Comparison of ENCODE assay signal across 2 cellular contexts in the genomic region with DNA sequence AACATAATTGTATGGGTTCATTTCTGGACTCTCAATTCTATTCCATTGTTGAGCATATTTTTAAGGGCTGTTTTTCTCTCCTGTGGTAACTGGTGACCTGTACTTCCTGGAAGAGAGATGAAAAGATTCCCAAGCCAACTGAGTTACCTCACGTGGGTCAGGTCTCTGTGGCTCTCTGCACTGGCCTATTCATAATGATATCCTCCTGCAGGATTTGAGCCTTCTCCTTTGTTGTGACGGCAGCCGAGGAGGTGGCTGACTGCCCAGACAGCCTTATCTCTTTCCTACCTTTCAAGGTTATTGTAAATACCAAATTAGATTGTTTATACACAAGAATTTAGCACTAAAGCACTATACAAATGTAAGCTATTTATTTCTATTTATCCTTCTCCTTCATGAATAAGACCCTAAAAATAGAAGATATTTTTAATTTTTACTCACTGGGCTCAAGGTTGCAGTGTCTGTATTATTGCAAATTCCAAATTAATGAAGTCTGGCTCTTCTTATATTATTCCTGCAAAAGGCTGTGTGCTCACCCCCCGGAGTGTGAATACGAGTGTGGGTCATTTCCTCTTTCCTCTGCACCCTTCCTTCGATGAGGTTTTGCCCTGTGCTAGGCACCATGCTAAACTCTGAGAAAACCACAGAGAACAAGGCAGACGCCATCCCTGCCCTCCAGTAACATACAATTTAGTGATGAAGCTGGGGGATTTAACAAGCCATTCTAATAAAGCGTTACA.
TF ChIP-seq lines count a peak whose summit lies in the region.

No MANE protein-coding gene starts in this region.

TF ChIP-seq in SK-N-SH, 30 proteins besides CTCF, POLR2A, EP300 and RAD21 (continued from another document):
- TF ChIP-seq, protein P1, sequence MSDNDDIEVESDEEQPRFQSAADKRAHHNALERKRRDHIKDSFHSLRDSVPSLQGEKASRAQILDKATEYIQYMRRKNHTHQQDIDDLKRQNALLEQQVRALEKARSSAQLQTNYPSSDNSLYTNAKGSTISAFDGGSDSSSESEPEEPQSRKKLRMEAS (IDR thresholded peaks at IDR 0.05; ENCODE audit: low read depth), result no peak

TF ChIP-seq in SK-N-SH treated with all-trans-retinoic acid at 6 μM for 48 hours, 23 proteins besides CTCF, POLR2A, EP300 and RAD21 (continued from another document):
- TF ChIP-seq GLIS3 (CRISPR knock-in tag; IDR thresholded peaks at IDR 0.05), result no peak
- no peak for TF ChIP-seq ESRRG (CRISPR knock-in tag; IDR thresholded peaks at IDR 0.05)
- TF ChIP-seq, protein P2, sequence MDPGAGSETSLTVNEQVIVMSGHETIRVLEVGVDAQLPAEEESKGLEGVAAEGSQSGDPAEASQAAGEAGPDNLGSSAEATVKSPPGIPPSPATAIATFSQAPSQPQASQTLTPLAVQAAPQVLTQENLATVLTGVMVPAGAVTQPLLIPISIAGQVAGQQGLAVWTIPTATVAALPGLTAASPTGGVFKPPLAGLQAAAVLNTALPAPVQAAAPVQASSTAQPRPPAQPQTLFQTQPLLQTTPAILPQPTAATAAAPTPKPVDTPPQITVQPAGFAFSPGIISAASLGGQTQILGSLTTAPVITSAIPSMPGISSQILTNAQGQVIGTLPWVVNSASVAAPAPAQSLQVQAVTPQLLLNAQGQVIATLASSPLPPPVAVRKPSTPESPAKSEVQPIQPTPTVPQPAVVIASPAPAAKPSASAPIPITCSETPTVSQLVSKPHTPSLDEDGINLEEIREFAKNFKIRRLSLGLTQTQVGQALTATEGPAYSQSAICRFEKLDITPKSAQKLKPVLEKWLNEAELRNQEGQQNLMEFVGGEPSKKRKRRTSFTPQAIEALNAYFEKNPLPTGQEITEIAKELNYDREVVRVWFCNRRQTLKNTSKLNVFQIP (CRISPR knock-in tag; IDR thresholded peaks at IDR 0.05; ENCODE audit: borderline replicate concordance, low read depth), result no peak
- no peak for TF ChIP-seq TOX (CRISPR knock-in tag; IDR thresholded peaks at IDR 0.05; ENCODE audit: borderline replicate concordance)
- no peak for TF ChIP-seq ISL1 (CRISPR knock-in tag; IDR thresholded peaks at IDR 0.05)
- no peak for TF ChIP-seq ZFP30 (CRISPR knock-in tag; IDR thresholded peaks at IDR 0.05)
- no peak for TF ChIP-seq BACH2 (CRISPR knock-in tag; IDR thresholded peaks at IDR 0.05; ENCODE audit: borderline replicate concordance)
- TF ChIP-seq ZFP3 (CRISPR knock-in tag; IDR thresholded peaks at IDR 0.05), result no peak
- TF ChIP-seq OSR1 (CRISPR knock-in tag; IDR thresholded peaks at IDR 0.05), result no peak
- TF ChIP-seq PPARA (CRISPR knock-in tag; IDR thresholded peaks at IDR 0.05; ENCODE audit: borderline replicate concordance), result no peak
- TF ChIP-seq ZNF70 (CRISPR knock-in tag; IDR thresholded peaks at IDR 0.05), result no peak
- TF ChIP-seq RARB (CRISPR knock-in tag; IDR thresholded peaks at IDR 0.05), result no peak
